In the genomic region with DNA sequence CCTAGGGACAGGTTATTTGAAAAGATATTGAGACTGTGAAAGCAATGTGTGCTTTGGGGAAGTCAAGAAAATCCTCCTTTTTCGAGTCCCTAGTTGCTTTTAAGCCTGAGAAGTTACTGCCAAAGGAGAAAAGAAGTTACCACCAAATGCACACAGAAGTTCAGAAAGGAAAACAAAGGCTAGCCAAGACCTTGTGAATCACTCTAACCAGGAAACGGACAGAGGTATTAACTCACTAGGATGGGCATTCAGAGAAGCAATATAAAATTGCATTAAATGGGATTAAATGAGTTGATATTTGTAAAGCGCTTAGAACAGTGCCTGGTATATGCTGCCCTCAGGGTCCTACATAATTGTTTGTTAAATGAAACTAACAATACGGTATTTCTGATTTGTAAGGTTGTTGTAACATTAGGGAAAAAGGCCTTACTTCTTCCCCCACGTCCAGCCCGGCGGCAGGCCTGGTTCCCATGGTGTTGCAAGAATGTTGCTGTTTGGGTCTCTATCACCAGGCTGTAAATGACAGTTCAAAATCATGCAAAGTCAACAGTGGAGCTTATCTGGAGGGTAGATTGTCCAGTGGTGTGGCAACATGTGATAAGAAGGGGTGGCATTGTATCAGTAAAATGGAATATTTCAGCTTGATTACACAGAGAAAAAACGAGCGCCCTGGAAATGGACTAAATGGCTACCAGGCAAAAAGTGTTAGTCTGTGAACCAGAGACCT, we compare ENCODE assay signal across 18 cellular contexts. TPM values are rescaled to one million over a fixed set of nuclear protein-coding genes. Genes with fewer than 3 reads are reported as not detected.
DNase-seq lines count a peak whose midpoint lies in the region; ATAC-seq, FAIRE-seq and TF ChIP-seq lines count a peak whose summit lies in the region.
"Had no signal": no experiment of that assay in that cellular context is flagged by ENCODE, and none has a peak within 500 bp of the region (broad histone marks: within the 10 kb centered on the region; RNA-seq: fewer than 3 reads in every experiment).

No MANE protein-coding gene starts in this region.

- H3K4me1 Mint-ChIP-seq in effector memory CD8-positive, alpha-beta T cell (ENCODE audit: low read depth in 2 of 2), result peaks cover 6 to 22% of the 10 kb centered on the region in 2 donors
- peaks cover 47% of the 10 kb centered on the region for H3K4me1 Mint-ChIP-seq in neural progenitor cell

- H3K4me3 Mint-ChIP-seq in effector memory CD8-positive, alpha-beta T cell, result no peak overlapping the region
- H3K4me3 Mint-ChIP-seq in neural progenitor cell, result no peak overlapping the region
- H3K4me3 Mint-ChIP-seq: mesothelial cell of epicardium had no signal

- peaks cover 32% of the 10 kb centered on the region for H3K4me1 ChIP-seq in neural progenitor cell
- H3K4me1 ChIP-seq: vagina had no signal

- H3K9me3 Mint-ChIP-seq in effector memory CD8-positive, alpha-beta T cell, result no peaks in the 10 kb centered on the region
- no peaks in the 10 kb centered on the region for H3K9me3 Mint-ChIP-seq in neural progenitor cell
- H3K9me3 Mint-ChIP-seq: mesothelial cell of epicardium had no signal

- no peaks in the 10 kb centered on the region for H3K79me2 ChIP-seq in neural progenitor cell (ENCODE audit: low read depth)

- H3K27ac Mint-ChIP-seq in effector memory CD8-positive, alpha-beta T cell, result peak overlapping the region; percentile 10 to 53
- H3K27ac Mint-ChIP-seq in neural progenitor cell, result no peak overlapping the region
- H3K27ac Mint-ChIP-seq: mesothelial cell of epicardium had no signal

- no peak overlapping the region for H2AFZ ChIP-seq in neural progenitor cell (replicated peaks)

- FAIRE-seq in RCC 7860 (lab: Jason Lieb, UNC), result peak; percentile 76
- FAIRE-seq: H1 had no signal

- ATAC-seq in effector memory CD8-positive, alpha-beta T cell (replicated peaks), result no peak
- ATAC-seq in GM18505 (IDR thresholded peaks at IDR 0.05; ENCODE audit: unreplicated experiment), result no peak
- no peak for ATAC-seq in GM21515 (IDR thresholded peaks at IDR 0.05; ENCODE audit: unreplicated experiment)

- no peak overlapping the region for H3K9ac ChIP-seq in neural progenitor cell
- H3K9ac ChIP-seq: BLaER1 treated with 17β-estradiol and CSF1 and Interleukin-3, amounts not matched to agents 10 nM and 100 nM had no signal

- peaks cover 95% of the 10 kb centered on the region for H3K36me3 Mint-ChIP-seq in effector memory CD8-positive, alpha-beta T cell (ENCODE audit: insufficient read depth)
- no peaks in the 10 kb centered on the region for H3K36me3 Mint-ChIP-seq in neural progenitor cell
- H3K36me3 Mint-ChIP-seq: mesothelial cell of epicardium had no signal

- H3K36me3 ChIP-seq in neural progenitor cell, result no peaks in the 10 kb centered on the region
- H3K36me3 ChIP-seq: BLaER1 treated with 17β-estradiol and CSF1 and Interleukin-3, amounts not matched to agents 10 nM and 100 nM; heart left ventricle; vagina had no signal

- H3F3A ChIP-seq in neural progenitor cell (ENCODE audit: low read depth), result peaks cover 29% of the 10 kb centered on the region

- peak overlapping the region; percentile 63 for H3K4me2 ChIP-seq in neural progenitor cell
- H3K4me2 ChIP-seq: BLaER1 treated with 17β-estradiol and CSF1 and Interleukin-3, amounts not matched to agents 10 nM and 100 nM had no signal

- H3K27me3 Mint-ChIP-seq in effector memory CD8-positive, alpha-beta T cell, result no peaks in the 10 kb centered on the region
- peaks cover 13% of the 10 kb centered on the region for H3K27me3 Mint-ChIP-seq in neural progenitor cell (ENCODE audit: insufficient read depth, low read depth)

- TF ChIP-seq POLR2A in GM18505 (IDR thresholded peaks at IDR 0.05; ENCODE audit: borderline replicate concordance, extremely low read depth, insufficient read depth, insufficient read length), result no peak

- H3K9me3 ChIP-seq in neural progenitor cell (ENCODE audit: low read depth), result no peaks in the 10 kb centered on the region
- H3K9me3 ChIP-seq: heart left ventricle, vagina had no signal

- no peaks in the 10 kb centered on the region for H3K27me3 ChIP-seq in neural progenitor cell
- H3K27me3 ChIP-seq: vagina had no signal

- H3K27ac ChIP-seq in neural progenitor cell, result no peak overlapping the region
- H3K27ac ChIP-seq: BLaER1 treated with 17β-estradiol and CSF1 and Interleukin-3, amounts not matched to agents 10 nM and 100 nM; vagina had no signal

- no peak overlapping the region for H3K4me3 ChIP-seq in neural progenitor cell
- H3K4me3 ChIP-seq: BLaER1 treated with 17β-estradiol and CSF1 and Interleukin-3, amounts not matched to agents 10 nM and 100 nM; heart left ventricle; vagina had no signal

- no peaks in the 10 kb centered on the region for H4K20me1 ChIP-seq in neural progenitor cell (ENCODE audit: low read depth)
- H4K20me1 ChIP-seq: BLaER1 treated with 17β-estradiol and CSF1 and Interleukin-3, amounts not matched to agents 10 nM and 100 nM had no signal

- DNase-seq in EH (ENCODE audit: low read depth) (peak; percentile 33), RCC 7860 (ENCODE audit: low spot score) (peak; percentile 38), neural progenitor cell (ENCODE audit: low spot score) (no peak), putamen (ENCODE audit: low spot score) (no peak), GOT3 (lab: John Stamatoyannopoulos, UW) (no peak)
- no peak for DNase-seq in effector memory CD8-positive, alpha-beta T cell
- DNase-seq: central memory CD4-positive, alpha-beta T cell; heart left ventricle; KBM-7; NCI-H2081; T1000 had no signal

- no peak for TF ChIP-seq CTCF in neural progenitor cell (IDR thresholded peaks at IDR 0.05)

RNA-seq across cellular contexts. Expression of gene TMA7B, which starts 7.1 kb away (rescaled TPM):
- not detected in 2 replicates for total RNA-seq in neural progenitor cell (ENCODE audit: low replicate concordance)
- total RNA-seq: H1, mesothelial cell of epicardium, OCI-LY7 had no signal

RNA-seq across cellular contexts. Expression of gene FAM83F, which starts 27.5 kb away (rescaled TPM):
- total RNA-seq in neural progenitor cell (ENCODE audit: low replicate concordance), result 0.09 and 0.56 TPM in 2 replicates
- total RNA-seq: OCI-LY7 had no signal

Comparison
In these comparisons a context has a peak if more than half of its experiments do, and no peak if none do; other contexts are left out.
1. DNase-seq: peak in EH (single experiment) and RCC 7860 (single experiment); none in effector memory CD8-positive, alpha-beta T cell (0 of 3), neural progenitor cell (single experiment), putamen (single experiment) and GOT3 (single experiment).